Comparison of ENCODE assay signal across 9 cellular contexts in genomic region chr2:201191132-201191875, GRCh38. TPM values are rescaled to one million over a fixed set of nuclear protein-coding genes. Genes with fewer than 3 reads are reported as not detected.
DNase-seq lines count a peak whose midpoint lies in the region; ATAC-seq, FAIRE-seq and TF ChIP-seq lines count a peak whose summit lies in the region.
"Had no signal": no experiment of that assay in that cellular context is flagged by ENCODE, and none has a peak within 500 bp of the region (broad histone marks: within the 10 kb centered on the region; RNA-seq: fewer than 3 reads in every experiment).

No MANE protein-coding gene starts in this region.

- H3K9me3 Mint-ChIP-seq in astrocyte (ENCODE audit: unreplicated experiment) = peaks cover 5% of the 10 kb centered on the region

- TF ChIP-seq CTCF in astrocyte (IDR thresholded peaks at IDR 0.05; ENCODE audit: insufficient read depth, low read depth, low read length) (no peak), mucosa of descending colon (IDR thresholded peaks at IDR 0.05) (no peak)

- no peaks in the 10 kb centered on the region for H3K4me1 ChIP-seq in astrocyte (ENCODE audit: insufficient read depth, low read length)
- H3K4me1 ChIP-seq in mucosa of descending colon (ENCODE audit: low read depth) = peaks cover 4% of the 10 kb centered on the region

- no peak overlapping the region for H3K27ac ChIP-seq in astrocyte (ENCODE audit: low read depth, low read length)

- H3K9ac ChIP-seq in astrocyte (ENCODE audit: low read length) = no peak overlapping the region

- peak; percentile 37 for ATAC-seq in GM18517 (IDR thresholded peaks at IDR 0.05; ENCODE audit: unreplicated experiment)
- peak; percentile 64 for ATAC-seq in mucosa of descending colon
- ATAC-seq: PC-3 had no signal

- no peaks in the 10 kb centered on the region for H3K4me1 Mint-ChIP-seq in astrocyte (ENCODE audit: low read depth, unreplicated experiment)

- FAIRE-seq in astrocyte (lab: Jason Lieb, UNC) = no peak
- no peak for FAIRE-seq in H54 (lab: Jason Lieb, UNC)

- no peaks in the 10 kb centered on the region for H3K27me3 ChIP-seq in astrocyte (ENCODE audit: insufficient read depth, low read length)

- H3K4me3 ChIP-seq in astrocyte (ENCODE audit: insufficient read depth, low read depth, low read length) (no peak overlapping the region), mucosa of descending colon (no peak overlapping the region)

- H3K27ac Mint-ChIP-seq in astrocyte (ENCODE audit: unreplicated experiment) = no peak overlapping the region

- H3K36me3 ChIP-seq in astrocyte (ENCODE audit: insufficient read depth, low read length) (no peaks in the 10 kb centered on the region), mucosa of descending colon (ENCODE audit: low read depth) (no peaks in the 10 kb centered on the region)

- no peak overlapping the region for H2AFZ ChIP-seq in astrocyte (ENCODE audit: low read depth, low read length)

- no peaks in the 10 kb centered on the region for H4K20me1 ChIP-seq in astrocyte (ENCODE audit: insufficient read depth, low read length)

- H3K4me3 Mint-ChIP-seq in astrocyte (ENCODE audit: unreplicated experiment) = no peak overlapping the region

- no peaks in the 10 kb centered on the region for H3K79me2 ChIP-seq in astrocyte (ENCODE audit: insufficient read depth, low read length)

- no peaks in the 10 kb centered on the region for H3K36me3 Mint-ChIP-seq in astrocyte (ENCODE audit: low read depth, unreplicated experiment)

- DNase-seq in HuH-7 (ENCODE audit: low spot score) = peak; percentile 36
- peak; percentile 15 for DNase-seq in astrocyte (ENCODE audit: low read depth)
- DNase-seq in mucosa of descending colon = no peak
- DNase-seq in NCI-H1417 treated with DMSO at 0.1 percent for 48 hours (lab: John Stamatoyannopoulos, UW) = no peak
- no peak for DNase-seq in GM19240 (ENCODE audit: insufficient read length, low spot score)
- no peak for DNase-seq in HPDE6-E6E7 (ENCODE audit: extremely low spot score)
- no peak for DNase-seq in H54 (ENCODE audit: insufficient read length, low spot score)
- DNase-seq: PC-3 had no signal

- H3K27me3 Mint-ChIP-seq in astrocyte (ENCODE audit: low read depth, unreplicated experiment) = peaks cover 4% of the 10 kb centered on the region

- intact Hi-C loops in mucosa of descending colon (cut with DNase I, micrococcal nuclease) = no loop called here

- H3K4me2 ChIP-seq in astrocyte (ENCODE audit: low read length) = no peak overlapping the region

- H3K9me3 ChIP-seq in astrocyte (ENCODE audit: insufficient read depth, low read depth, low read length) = no peaks in the 10 kb centered on the region
- H3K9me3 ChIP-seq in mucosa of descending colon = no peaks in the 10 kb centered on the region

- no peak for TF ChIP-seq POLR2A in H54 (IDR thresholded peaks at IDR 0.05; ENCODE audit: low read depth, low read length)

RNA-seq across cellular contexts. Expression of gene CASP10, which starts 8.4 kb away (rescaled TPM):
- 0.43 and 1.2 TPM in 2 replicates for total RNA-seq in astrocyte
- 10 to 100 TPM; 38.6 to 66.1 (median 58.5) TPM for total RNA-seq in mucosa of descending colon

Comparison
In these comparisons a context has a peak if more than half of its experiments do, and no peak if none do; other contexts are left out.
1. DNase-seq: peak in HuH-7 (single experiment) and astrocyte (single experiment); none in mucosa of descending colon (0 of 3), NCI-H1417 treated with DMSO at 0.1 percent for 48 hours (single experiment), GM19240 (single experiment), HPDE6-E6E7 (single experiment) and H54 (single experiment).
2. RNA of gene CASP10, which starts 8.4 kb away (total RNA-seq): 38.6 to 66.1 TPM in mucosa of descending colon; 0.43 to 1.2 TPM in astrocyte; every median in the first group is over 10 times any median in the second.